ENCODE assay signal across 8 cellular contexts in genomic region chr5:139651502-139651862, GRCh38. TPM values are rescaled to one million over a fixed set of nuclear protein-coding genes. Genes with fewer than 3 reads are reported as not detected.
DNase-seq lines count a peak whose midpoint lies in the region; ATAC-seq and TF ChIP-seq lines count a peak whose summit lies in the region.
"Had no signal": no experiment of that assay in that cellular context is flagged by ENCODE, and none has a peak within 500 bp of the region (broad histone marks: within the 10 kb centered on the region; RNA-seq: fewer than 3 reads in every experiment).

No MANE protein-coding gene starts in this region.

- H3K9me3 Mint-ChIP-seq in HFFc6, result no peaks in the 10 kb centered on the region
- no peaks in the 10 kb centered on the region for H3K9me3 Mint-ChIP-seq in activated T-helper 17 cell treated with anti-CD3 and anti-CD28 coated beads, Interleukin-2, amount 50 U/mL, for 72 hours
- H3K9me3 Mint-ChIP-seq: activated CD4-positive, alpha-beta T cell treated with anti-CD3 and anti-CD28 coated beads, Interleukin-2, amount 10 ng/mL, durations not matched to agents 24 days and 14 days had no signal

- H3K27ac ChIP-seq in suprapubic skin, result peak overlapping the region; percentile 86

- H3K4me3 Mint-ChIP-seq in HFFc6, result peak overlapping the region; percentile 85
- peak overlapping the region; percentile 1 for H3K4me3 Mint-ChIP-seq in activated T-helper 17 cell treated with anti-CD3 and anti-CD28 coated beads, Interleukin-2, amount 50 U/mL, for 72 hours
- H3K4me3 Mint-ChIP-seq: activated CD4-positive, alpha-beta T cell treated with anti-CD3 and anti-CD28 coated beads, Interleukin-2, amount 10 ng/mL, durations not matched to agents 24 days and 14 days had no signal

- H3K4me1 Mint-ChIP-seq in HFFc6 (ENCODE audit: low read depth), result peaks cover 54% of the 10 kb centered on the region
- peaks cover 13% of the 10 kb centered on the region for H3K4me1 Mint-ChIP-seq in activated T-helper 17 cell treated with anti-CD3 and anti-CD28 coated beads, Interleukin-2, amount 50 U/mL, for 72 hours

- H3K27ac Mint-ChIP-seq in HFFc6, result peak overlapping the region; percentile 97
- H3K27ac Mint-ChIP-seq in activated T-helper 17 cell treated with anti-CD3 and anti-CD28 coated beads, Interleukin-2, amount 50 U/mL, for 72 hours, result no peak overlapping the region
- H3K27ac Mint-ChIP-seq: activated CD4-positive, alpha-beta T cell treated with anti-CD3 and anti-CD28 coated beads, Interleukin-2, amount 10 ng/mL, durations not matched to agents 24 days and 14 days had no signal

- no peak for TF ChIP-seq POLR2A in suprapubic skin (IDR thresholded peaks at IDR 0.05)

- peaks cover 4% of the 10 kb centered on the region for H3K27me3 ChIP-seq in suprapubic skin

- H3K4me3 ChIP-seq in suprapubic skin, result peak overlapping the region; percentile 85

- no peak for DNase-seq in HFFc6
- peak; percentile 56 for DNase-seq in kidney tubule cell (ENCODE audit: low spot score)
- DNase-seq in suprapubic skin (ENCODE audit: low spot score in 2 of 2), result peak in 1 of 2 donors; percentile 60
- no peak for DNase-seq in activated effector memory CD4-positive, alpha-beta T cell treated with Interleukin-2 at 50 U/mL for 16 hours
- no peak for DNase-seq in NCI-H1417 treated with DMSO at 0.1 percent for 48 hours (lab: John Stamatoyannopoulos, UW)

- H3K4me1 ChIP-seq in suprapubic skin, result peaks cover 86% of the 10 kb centered on the region

- H3K36me3 Mint-ChIP-seq in HFFc6 (ENCODE audit: low read depth), result no peaks in the 10 kb centered on the region
- peaks cover 5% of the 10 kb centered on the region for H3K36me3 Mint-ChIP-seq in activated T-helper 17 cell treated with anti-CD3 and anti-CD28 coated beads, Interleukin-2, amount 50 U/mL, for 72 hours (ENCODE audit: low read depth)

- no peaks in the 10 kb centered on the region; the same call in 1 of the 2 replicates for H3K27me3 Mint-ChIP-seq in HFFc6 (ENCODE audit: insufficient read depth)
- peaks cover 31% of the 10 kb centered on the region for H3K27me3 Mint-ChIP-seq in activated T-helper 17 cell treated with anti-CD3 and anti-CD28 coated beads, Interleukin-2, amount 50 U/mL, for 72 hours

- TF ChIP-seq EP300 in suprapubic skin (IDR thresholded peaks at IDR 0.05), result no peak

- no peak for ATAC-seq in activated T-helper 17 cell treated with anti-CD3 and anti-CD28 coated beads, Interleukin-2, amount 50 U/mL, for 72 hours (replicated peaks)
- no peak for ATAC-seq in HG03432 (IDR thresholded peaks at IDR 0.05; ENCODE audit: unreplicated experiment)

- H3K36me3 ChIP-seq in suprapubic skin, result no peaks in the 10 kb centered on the region

- WGBS in suprapubic skin, result 50% methylated on average over 2 of the region's 2 CpGs

- H3K9me3 ChIP-seq in suprapubic skin, result no peaks in the 10 kb centered on the region

- TF ChIP-seq CTCF in HFFc6 (IDR thresholded peaks at IDR 0.05), result no peak
- TF ChIP-seq CTCF in suprapubic skin (IDR thresholded peaks at IDR 0.05), result no peak

RNA-seq across cellular contexts. Expression of gene CXXC5, which starts 3.3 kb away (rescaled TPM):
- total RNA-seq in HFFc6 (2021; fragmentation: NEBNext Ultra II Directional; extraction: Animal tissue kit (Norgen Biotek cat#: 25700)), result 10 to 100 TPM; 46.4 to 58.5 (median 49.2) TPM
- total RNA-seq in activated T-helper 17 cell treated with anti-CD3 and anti-CD28 coated beads, Interleukin-2, amount 50 U/mL, for 72 hours, result 1 to 10 TPM in 1 of 2 donors, under 1 TPM in 1; 0.89 to 2.7 TPM
- 10 to 100 TPM; 21.8 to 40.6 (median 30.1) TPM for total RNA-seq in suprapubic skin

Comparison
In these comparisons a context has a peak if more than half of its experiments do, and no peak if none do; other contexts are left out.
1. RNA of gene CXXC5, which starts 3.3 kb away (total RNA-seq): 46.4 to 58.5 TPM in HFFc6 and 21.8 to 40.6 TPM in suprapubic skin; 0.89 to 2.7 TPM in activated T-helper 17 cell treated with anti-CD3 and anti-CD28 coated beads, Interleukin-2, amount 50 U/mL, for 72 hours; every median in the first group is over 4 times any median in the second.